In genomic region chr10:76906221-76906620, GRCh38 we compare ENCODE assay signal across 7 cellular contexts.
"Had no signal": no experiment of that assay in that cellular context is flagged by ENCODE, and none has a peak within 500 bp of the region (broad histone marks: within the 10 kb centered on the region; RNA-seq: fewer than 3 reads in every experiment).

No MANE protein-coding gene starts in this region.

- H3K27me3 Mint-ChIP-seq: IgD-negative memory B cell had no signal

- H3K4me3 Mint-ChIP-seq: GM23338, H9, IgD-negative memory B cell had no signal

- H3K4me1 Mint-ChIP-seq: GM23338, IgD-negative memory B cell had no signal

- ATAC-seq: GM23338, HepG2 had no signal

- DNase-seq: H9, HCEC 1CT, KBM-7 had no signal

- H3K4me2 ChIP-seq: GM23338 had no signal

- H3K4me3 ChIP-seq: GM23338 had no signal

- H3K27ac Mint-ChIP-seq: GM23338, H9, IgD-negative memory B cell had no signal

- H3K9me3 Mint-ChIP-seq: GM23338 had no signal

- H2AFZ ChIP-seq: GM23338 had no signal

- H3K27ac ChIP-seq: HL-60 had no signal
